20 cellular contexts compared by ENCODE assay signal in the genomic region with DNA sequence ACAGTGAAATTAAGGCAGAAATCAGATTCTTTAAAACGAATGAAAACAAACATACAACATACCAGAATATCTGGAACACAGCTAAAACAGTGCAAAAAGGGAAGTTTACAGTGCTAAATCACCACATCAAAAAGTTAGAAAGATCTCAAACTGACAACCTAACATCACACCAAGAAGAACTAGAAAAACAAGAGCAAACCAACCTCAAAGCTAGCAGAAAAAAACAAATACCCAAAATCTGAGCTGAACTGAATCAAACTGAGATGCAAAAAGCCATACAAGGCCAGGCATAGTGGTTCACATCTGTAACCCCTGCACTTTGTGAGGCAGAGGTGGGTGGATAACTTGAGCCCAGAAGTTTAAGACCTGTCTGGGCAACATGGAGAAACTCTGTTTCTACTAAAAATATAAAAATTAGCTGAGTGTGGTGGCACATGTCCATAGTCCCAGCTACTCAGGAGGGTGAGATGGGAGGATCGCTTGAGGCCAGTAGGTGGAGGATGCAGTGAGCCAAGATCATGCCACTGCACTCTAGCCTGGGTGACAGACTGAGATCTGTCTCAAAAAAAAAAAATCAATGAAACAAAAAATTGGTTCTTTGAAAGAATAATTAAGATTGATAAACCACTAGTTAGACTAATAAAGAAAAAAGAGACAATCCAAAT.
"Had no signal": no experiment of that assay in that cellular context is flagged by ENCODE, and none has a peak within 500 bp of the region (broad histone marks: within the 10 kb centered on the region; RNA-seq: fewer than 3 reads in every experiment).

No MANE protein-coding gene starts in this region.

- H3K9me3 ChIP-seq: SJSA1 had no signal

- H3K27ac ChIP-seq: foreskin keratinocyte, hepatocyte, left lung, neural progenitor cell, SJSA1, tibial artery, VCaP had no signal

- ATAC-seq: foreskin keratinocyte; left lung; sciatic nerve; stimulated activated naive CD8-positive, alpha-beta T cell treated with anti-CD3 and anti-CD28 coated beads, Interleukin-15, amount 100 ng/mL, for 72 hours had no signal

- H3K4me3 Mint-ChIP-seq: activated CD4-positive, alpha-beta memory T cell treated with anti-CD3 and anti-CD28 coated beads, Interleukin-2, amount 10 ng/mL, durations not matched to agents 7 days and 5 days; immature natural killer cell; naive B cell; neural progenitor cell; stimulated activated effector memory CD8-positive, alpha-beta T cell treated with anti-CD3 and anti-CD28 coated beads, Interleukin-12 subunit alpha, Interleukin-12 subunit beta, amount 100 ng/mL, for 72 hours; stimulated activated naive CD8-positive, alpha-beta T cell treated with anti-CD3 and anti-CD28 coated beads, Interleukin-15, amount 100 ng/mL, for 72 hours had no signal

- H3K4me3 ChIP-seq: hepatocyte, left lung, lung, neural progenitor cell, SJSA1, tibial artery had no signal

- H3K36me3 ChIP-seq: left lung, neural progenitor cell, SJSA1 had no signal

- H3K27ac Mint-ChIP-seq: activated CD4-positive, alpha-beta memory T cell treated with anti-CD3 and anti-CD28 coated beads, Interleukin-2, amount 10 ng/mL, durations not matched to agents 7 days and 5 days; naive B cell; neural progenitor cell; stimulated activated effector memory CD8-positive, alpha-beta T cell treated with anti-CD3 and anti-CD28 coated beads, Interleukin-12 subunit alpha, Interleukin-12 subunit beta, amount 100 ng/mL, for 72 hours; stimulated activated naive CD8-positive, alpha-beta T cell treated with anti-CD3 and anti-CD28 coated beads, Interleukin-15, amount 100 ng/mL, for 72 hours had no signal

- H3K27me3 ChIP-seq: hepatocyte, left lung, neural progenitor cell, SJSA1, tibial artery had no signal

- H3K36me3 Mint-ChIP-seq: immature natural killer cell; naive B cell; stimulated activated effector memory CD8-positive, alpha-beta T cell treated with anti-CD3 and anti-CD28 coated beads, Interleukin-12 subunit alpha, Interleukin-12 subunit beta, amount 100 ng/mL, for 72 hours had no signal

- DNase-seq: activated CD4-positive, alpha-beta memory T cell treated with anti-CD3 and anti-CD28 coated beads, Interleukin-2, amount 10 ng/mL, durations not matched to agents 7 days and 5 days; activated CD4-positive, CD25-positive, alpha-beta regulatory T cell treated with anti-CD3 and anti-CD28 coated beads, Interleukin-2, amount 50 U/mL, for 72 hours; activated gamma-delta T cell; effector CD4-positive, alpha-beta T cell; foreskin keratinocyte; glutamatergic neuron; immature natural killer cell; left lung; naive B cell; small intestine; stimulated activated CD4-positive, alpha-beta T cell treated with anti-CD3 and anti-CD28 coated beads, Interleukin-2, amount 100 ng/mL, for 24 hours; stimulated activated naive CD8-positive, alpha-beta T cell treated with anti-CD3 and anti-CD28 coated beads, Interleukin-15, amount 100 ng/mL, for 72 hours; tibial artery had no signal

- H3K4me1 Mint-ChIP-seq: naive B cell, neural progenitor cell had no signal

- H3K27me3 Mint-ChIP-seq: activated CD4-positive, alpha-beta memory T cell treated with anti-CD3 and anti-CD28 coated beads, Interleukin-2, amount 10 ng/mL, durations not matched to agents 7 days and 5 days; stimulated activated naive CD8-positive, alpha-beta T cell treated with anti-CD3 and anti-CD28 coated beads, Interleukin-15, amount 100 ng/mL, for 72 hours had no signal

- H3K4me1 ChIP-seq: foreskin keratinocyte, left lung, neural progenitor cell, SJSA1 had no signal
